ENCODE assay signal across 28 cellular contexts in genomic region chr3:134846084-134846483, GRCh38. TPM values are rescaled to one million over a fixed set of nuclear protein-coding genes. Genes with fewer than 3 reads are reported as not detected.
"Had no signal": no experiment of that assay in that cellular context is flagged by ENCODE, and none has a peak within 500 bp of the region (broad histone marks: within the 10 kb centered on the region; RNA-seq: fewer than 3 reads in every experiment).

No MANE protein-coding gene starts in this region.

- H3K36me3 Mint-ChIP-seq: activated naive CD4-positive, alpha-beta T cell treated with anti-CD3 and anti-CD28 coated beads, Interleukin-2, amount 50 U/mL, for 24 hours; activated naive CD8-positive, alpha-beta T cell treated with anti-CD3 and anti-CD28 coated beads, Interleukin-2, amount 10 ng/mL, durations not matched to agents 7 days and 5 days had no signal

- H3K9me3 Mint-ChIP-seq: activated CD4-positive, alpha-beta T cell treated with anti-CD3 and anti-CD28 coated beads, Interleukin-2, amount 10 ng/mL, durations not matched to agents 7 days and 5 days had no signal

- H3K27me3 Mint-ChIP-seq: activated naive CD4-positive, alpha-beta T cell treated with anti-CD3 and anti-CD28 coated beads, Interleukin-2, amount 50 U/mL, for 24 hours; activated T-cell treated with anti-CD3 and anti-CD28 coated beads, Interleukin-2, amount 50 U/mL, for 24 hours had no signal

- H3K4me1 Mint-ChIP-seq: activated CD4-positive, alpha-beta T cell treated with anti-CD3 and anti-CD28 coated beads, Interleukin-2, amount 10 ng/mL, durations not matched to agents 7 days and 5 days; activated naive CD4-positive, alpha-beta T cell treated with anti-CD3 and anti-CD28 coated beads, Interleukin-2, amount 50 U/mL, for 24 hours had no signal

- H3K27ac ChIP-seq: KMS-11, SJSA1 had no signal

- DNase-seq: activated CD4-positive, alpha-beta T cell treated with anti-CD3 and anti-CD28 coated beads, Interleukin-2, amount 10 ng/mL, durations not matched to agents 7 days and 5 days; activated CD4-positive, alpha-beta T cell treated with anti-CD3 and anti-CD28 coated beads, Interleukin-2, amount 50 U/mL, for 48 hours; activated CD8-positive, alpha-beta T cell treated with anti-CD3 and anti-CD28 coated beads, Interleukin-2, amount 10 ng/mL, durations not matched to agents 7 days and 5 days; activated gamma-delta T cell; activated naive CD4-positive, alpha-beta T cell treated with Interleukin-2 at 50 U/mL for 16 hours; activated naive CD8-positive, alpha-beta T cell treated with anti-CD3 and anti-CD28 coated beads, Interleukin-2, amount 10 ng/mL, durations not matched to agents 7 days and 5 days; activated T-cell treated with anti-CD3 and anti-CD28 coated beads, Interleukin-2, amount 50 U/mL, for 24 hours; central memory CD4-positive, alpha-beta T cell; NCI-H1048; NCI-H1105 treated with DMSO at 0.1 percent for 48 hours; NCI-H1436; NCI-H1694; NCI-H2029; NCI-H2107; NCI-H2171; NCI-H510A; NCI-H526; NCI-H748 treated with DMSO at 0.1 percent for 48 hours; NK-92 treated with Interleukin-12 subunit alpha and Interleukin-12 subunit beta, amount 100 ng/mL, for 24 hours; Right ventricle myocardium superior; SK-N-SH had no signal

- H3K4me2 ChIP-seq: KMS-11 had no signal

- H3K36me3 ChIP-seq: SJSA1 had no signal

- ATAC-seq: activated CD8-positive, alpha-beta T cell treated with anti-CD3 and anti-CD28 coated beads, Interleukin-2, amount 10 ng/mL, durations not matched to agents 7 days and 5 days had no signal

- H3K4me3 Mint-ChIP-seq: activated CD4-positive, alpha-beta T cell treated with anti-CD3 and anti-CD28 coated beads, Interleukin-2, amount 10 ng/mL, durations not matched to agents 7 days and 5 days; activated CD8-positive, alpha-beta T cell treated with anti-CD3 and anti-CD28 coated beads, Interleukin-2, amount 10 ng/mL, durations not matched to agents 7 days and 5 days; activated naive CD4-positive, alpha-beta T cell treated with anti-CD3 and anti-CD28 coated beads, Interleukin-2, amount 50 U/mL, for 24 hours; activated naive CD8-positive, alpha-beta T cell treated with anti-CD3 and anti-CD28 coated beads, Interleukin-2, amount 10 ng/mL, durations not matched to agents 7 days and 5 days; activated T-cell treated with anti-CD3 and anti-CD28 coated beads, Interleukin-2, amount 50 U/mL, for 24 hours; brain; T-helper 1 cell treated with Interleukin-12 subunit alpha and Interleukin-12 subunit beta and Interleukin-4 antibody, amounts not matched to agents 30 μg/mL and 1 μg/mL, for 36 hours; T-helper 2 cell treated with Interferon-gamma antibody and Interleukin-4, amounts not matched to agents 5 μg/mL and 100 μg/mL, for 36 hours had no signal

- H3K27ac Mint-ChIP-seq: activated CD4-positive, alpha-beta T cell treated with anti-CD3 and anti-CD28 coated beads, Interleukin-2, amount 10 ng/mL, durations not matched to agents 7 days and 5 days; activated CD8-positive, alpha-beta T cell treated with anti-CD3 and anti-CD28 coated beads, Interleukin-2, amount 10 ng/mL, durations not matched to agents 7 days and 5 days; activated naive CD4-positive, alpha-beta T cell treated with anti-CD3 and anti-CD28 coated beads, Interleukin-2, amount 50 U/mL, for 24 hours; activated naive CD8-positive, alpha-beta T cell treated with anti-CD3 and anti-CD28 coated beads, Interleukin-2, amount 10 ng/mL, durations not matched to agents 7 days and 5 days; activated T-cell treated with anti-CD3 and anti-CD28 coated beads, Interleukin-2, amount 50 U/mL, for 24 hours; activated T-helper 2 cell treated with anti-CD3 and anti-CD28 coated beads, Interferon-gamma antibody, Interleukin-2, Interleukin-4, amounts not matched to agents 10 μg/mL and 5 μg/mL and 100 μg/mL, durations not matched to agents 14 hours and 24 hours and 36 hours; brain; T-helper 1 cell treated with Interleukin-12 subunit alpha and Interleukin-12 subunit beta and Interleukin-4 antibody, amounts not matched to agents 30 μg/mL and 1 μg/mL, for 36 hours; T-helper 2 cell treated with Interferon-gamma antibody and Interleukin-4, amounts not matched to agents 5 μg/mL and 100 μg/mL, for 36 hours had no signal

- H3K9ac ChIP-seq: KMS-11, SK-N-SH had no signal

- H3K27me3 ChIP-seq: SJSA1 had no signal

- H3K9me3 ChIP-seq: SJSA1, SK-N-SH had no signal

- H3K4me1 ChIP-seq: SJSA1 had no signal

- H3K9me2 ChIP-seq: SK-N-SH had no signal

- H3K4me3 ChIP-seq: SJSA1 had no signal

RNA-seq across cellular contexts. Expression of gene EPHB1, which starts 51.0 kb away (rescaled TPM):
- total RNA-seq: SJSA1 had no signal
